Comparison of ENCODE assay signal across 8 cellular contexts in the genomic region with DNA sequence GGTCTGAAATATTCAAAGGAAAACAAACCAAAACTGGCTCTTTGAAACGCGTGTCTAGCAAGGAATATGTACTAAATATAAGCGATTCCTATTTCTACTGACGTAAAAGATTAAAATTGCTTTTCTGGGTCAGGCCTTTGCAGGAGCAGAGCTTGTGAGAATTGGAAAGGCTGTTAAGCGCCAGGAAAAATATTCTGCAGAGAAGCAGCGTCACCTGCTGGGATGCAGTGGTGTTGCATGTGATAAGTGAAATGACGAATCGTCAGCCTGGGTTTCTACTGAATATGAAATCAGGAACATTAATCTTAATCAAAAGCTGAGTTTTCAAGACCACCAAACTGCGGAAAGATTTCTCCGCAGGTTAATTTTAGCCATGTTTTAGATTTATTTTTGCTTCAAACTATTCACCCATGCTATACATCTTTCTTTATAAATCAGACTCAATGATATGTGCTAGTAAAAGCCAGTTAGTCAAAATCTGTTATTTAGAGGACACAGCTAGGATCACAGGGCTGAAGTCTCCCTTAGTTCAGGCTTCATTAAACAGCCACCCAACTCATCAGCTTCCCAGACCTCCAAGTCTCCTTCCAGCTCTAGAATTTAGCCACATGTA.
DNase-seq lines count a peak whose midpoint lies in the region; ATAC-seq, FAIRE-seq and TF ChIP-seq lines count a peak whose summit lies in the region.

No MANE protein-coding gene starts in this region.

- no TSS peak for BruUV-seq in K562 (replicated peaks; lab: Mats Ljungman, UMichigan)

- H3K27ac ChIP-seq in K562 (ENCODE audit: extremely low read depth, low read depth, low read length) (no peak overlapping the region), skeletal muscle tissue (ENCODE audit: low read depth, low read length) (peak overlapping the region; percentile 33)

- TF ChIP-seq POLR2A in K562 (conservative IDR thresholded peaks at IDR 0.05) = no peak

- ATAC-seq in GM19395 (IDR thresholded peaks at IDR 0.05; ENCODE audit: unreplicated experiment) (peak; percentile 81), K562 (peak; percentile 87), GM19397 (IDR thresholded peaks at IDR 0.05; ENCODE audit: unreplicated experiment) (no peak)

- CTCF ChIA-PET in K562 (lab: Yijun Ruan, JAX; ENCODE audit: low intra/inter-chr PET ratio) = interaction anchor here (0.7 to 2.3 kb wide), 7 partner anchors 60 to 959 kb away, joined by 3 to 16 read pairs (median 5); no protein-coding TSS in a partner anchor

- intact Hi-C loops in K562 (cut with micrococcal nuclease) = loop anchor here (1.0 to 5.0 kb wide), 4 partner anchors 60 to 770 kb away; no protein-coding TSS in a partner anchor

- no peak overlapping the region for H3K4me2 ChIP-seq in K562 (ENCODE audit: insufficient read depth, low read length)

- H2AFZ ChIP-seq in K562 (ENCODE audit: low read depth, low read length) = no peak overlapping the region

- no peaks in the 10 kb centered on the region for H3K79me2 ChIP-seq in K562 (ENCODE audit: control insufficient read depth, insufficient read depth, low read length)

- peak; percentile 77 to 87 for TF ChIP-seq RAD21 in K562 (CRISPR knock-in tag; conservative IDR thresholded peaks at IDR 0.05 in 1 of 2, IDR thresholded peaks at IDR 0.05 in 1 of 2)

- H3K27me3 ChIP-seq in K562 (ENCODE audit: control insufficient read depth in 2 of 2, insufficient read depth in 2 of 2, low read length in 2 of 2) (no peaks in the 10 kb centered on the region; a peak in 5 of 5 replicates), skeletal muscle tissue (ENCODE audit: control insufficient read depth in 3 of 3, insufficient read depth in 3 of 3, low read length in 3 of 3) (no peaks in the 10 kb centered on the region)

- 3% methylated on average over 10 of the region's 10 CpGs for WGBS in K562 (ENCODE audit: insufficient coverage, low coverage, missing lambda C conversion rate)

- peak; percentile 81 for DNase-seq in Ammon's horn (ENCODE audit: low spot score)
- DNase-seq in LNCaP clone FGC (ENCODE audit: low read depth) = peak; percentile 41
- peak; percentile 24 for DNase-seq in SKM-1 treated with dmso at 0.1 percent for 144 hours (lab: John Stamatoyannopoulos, UW; ENCODE audit: unreplicated experiment)
- peak; percentile 35 to 62 (median 46) for DNase-seq in K562 (ENCODE audit: extremely low read depth in 1 of 4, low spot score in 3 of 4)
- peak; percentile 30 for DNase-seq in iPS DF 4.7 (ENCODE audit: extremely low read depth, low spot score)

- in situ Hi-C loops in K562 (cut with MboI) = no loop called here

- TF ChIP-seq EP300 in K562 (IDR thresholded peaks at IDR 0.05; ENCODE audit: low read length) = no peak

- TF ChIP-seq CTCF in LNCaP clone FGC (IDR thresholded peaks at IDR 0.05; ENCODE audit: control insufficient read depth, extremely low read depth, insufficient read depth) (peak; percentile 98), K562 (IDR thresholded peaks at IDR 0.05 in 2 of 3, conservative IDR thresholded peaks at IDR 0.05 in 1 of 3; ENCODE audit: insufficient read depth in 2 of 3, low read depth in 1 of 3, low read length in 3 of 3) (peak; percentile 79 to 89 (median 82))

- H3K4me3 ChIP-seq in LNCaP clone FGC (ENCODE audit: low read depth, low read length) = no peak overlapping the region
- no peak overlapping the region for H3K4me3 ChIP-seq in K562
- H3K4me3 ChIP-seq in skeletal muscle tissue (ENCODE audit: low read length in 3 of 3) = no peak overlapping the region

- no peaks in the 10 kb centered on the region for H3K9me1 ChIP-seq in K562 (ENCODE audit: control insufficient read depth, insufficient read depth, low read length)

- H3K4me1 ChIP-seq in K562 (replicated peaks in 1 of 2; ENCODE audit: control insufficient read depth in 2 of 2, insufficient read depth in 2 of 2, low read length in 2 of 2) (no peaks in the 10 kb centered on the region), skeletal muscle tissue (ENCODE audit: control insufficient read depth in 3 of 3, insufficient read depth in 3 of 3, low read length in 3 of 3) (peaks cover 0 to 6% (median 4%) of the 10 kb centered on the region in 3 donors)

- no peak overlapping the region for H3K9ac ChIP-seq in K562 (ENCODE audit: insufficient read depth in 1 of 2, low read depth in 2 of 2, low read length in 2 of 2)
- H3K9ac ChIP-seq in skeletal muscle tissue (ENCODE audit: low read depth in 1 of 3, low read length in 3 of 3) = no peak overlapping the region

- peak; percentile 84 for FAIRE-seq in K562 (lab: Jason Lieb, UNC)

- H3K9me3 ChIP-seq in K562 (replicated peaks; ENCODE audit: control insufficient read depth, insufficient read depth, low read depth, low read length) = no peaks in the 10 kb centered on the region
- no peaks in the 10 kb centered on the region for H3K9me3 ChIP-seq in skeletal muscle tissue (ENCODE audit: control insufficient read depth in 3 of 3, low read length in 3 of 3)

- no peaks in the 10 kb centered on the region for H3K36me3 ChIP-seq in K562 (ENCODE audit: control insufficient read depth, insufficient read depth, low read length)
- H3K36me3 ChIP-seq in skeletal muscle tissue (ENCODE audit: control insufficient read depth in 3 of 3, insufficient read depth in 3 of 3, low read length in 3 of 3) = no peaks in the 10 kb centered on the region

- H4K20me1 ChIP-seq in K562 (replicated peaks; ENCODE audit: control insufficient read depth, insufficient read depth, low read length) = no peaks in the 10 kb centered on the region

- POLR2A ChIA-PET in K562 (lab: Yijun Ruan, JAX) = interaction anchor here (0.8 to 1.3 kb wide), 3 partner anchors 59 to 708 kb away, joined by 3 to 4 read pairs (median 3); no protein-coding TSS in a partner anchor

TF ChIP-seq in K562, 482 proteins besides CTCF, POLR2A, EP300 and RAD21 (continues in another document):
- TF ChIP-seq SFPQ (IDR thresholded peaks at IDR 0.05; ENCODE audit: low read depth, low read length) (no peak), STAG1 (CRISPR knock-in tag; IDR thresholded peaks at IDR 0.05; ENCODE audit: borderline replicate concordance) (peak; percentile 74; the same call in 1 of the 2 replicates), MEF2A (IDR thresholded peaks at IDR 0.05; ENCODE audit: control insufficient read depth, low read depth, low read length) (no peak), WHSC1 (IDR thresholded peaks at IDR 0.05; ENCODE audit: low read length) (no peak), PHF21A (IDR thresholded peaks at IDR 0.05; ENCODE audit: borderline replicate concordance, low read depth) (no peak), ZNF316 (IDR thresholded peaks at IDR 0.05) (no peak), CREM (IDR thresholded peaks at IDR 0.05; ENCODE audit: low read depth) (0 out of 2 replicates have a peak, but pooled peaks have one; percentile 40), TEAD1 (CRISPR knock-in tag; IDR thresholded peaks at IDR 0.05) (no peak), ZNF354B (CRISPR knock-in tag; IDR thresholded peaks at IDR 0.05) (no peak), KLF16 (IDR thresholded peaks at IDR 0.05) (0 out of 2 replicates have a peak, but pooled peaks have one; percentile 19), KLF1 (tag; IDR thresholded peaks at IDR 0.05) (no peak), PBX2 (CRISPR knock-in tag; IDR thresholded peaks at IDR 0.05; ENCODE audit: low read depth) (no peak), PBX2 (tag; conservative IDR thresholded peaks at IDR 0.05; ENCODE audit: low read depth) (peak; percentile 42)

Comparison
In these comparisons a context has a peak if more than half of its experiments do, and no peak if none do; other contexts are left out.
1. DNase-seq: peak in every context shown above with its lines; median percentile 81 in Ammon's horn; 46 in K562; 41 in LNCaP clone FGC; 30 in iPS DF 4.7; 24 in SKM-1 treated with dmso at 0.1 percent for 144 hours.